In genomic region chr22:31626427-31627150, GRCh38 we compare ENCODE assay signal across 8 cellular contexts. TPM values are rescaled to one million over a fixed set of nuclear protein-coding genes. Genes with fewer than 3 reads are reported as not detected.
DNase-seq lines count a peak whose midpoint lies in the region; ATAC-seq and TF ChIP-seq lines count a peak whose summit lies in the region.

No MANE protein-coding gene starts in this region.

- H3K27me3 ChIP-seq in right cardiac atrium (ENCODE audit: control insufficient read depth, insufficient read depth) = no peaks in the 10 kb centered on the region

- H3K27ac ChIP-seq in right cardiac atrium (ENCODE audit: low read length) = peak overlapping the region; percentile 28

- H3K4me3 ChIP-seq in right cardiac atrium (ENCODE audit: low read length) = no peak overlapping the region

- no peaks in the 10 kb centered on the region for H3K27me3 Mint-ChIP-seq in activated T-helper 17 cell treated with anti-CD3 and anti-CD28 coated beads, Interleukin-2, amount 50 U/mL, for 72 hours

- no peak for TF ChIP-seq CTCF in GM10248 (IDR thresholded peaks at IDR 0.05; ENCODE audit: control extremely low read depth, extremely low read depth, low read depth, missing control alignments)

- no peak overlapping the region for H3K4me3 Mint-ChIP-seq in activated T-helper 17 cell treated with anti-CD3 and anti-CD28 coated beads, Interleukin-2, amount 50 U/mL, for 72 hours
- no peak overlapping the region for H3K4me3 Mint-ChIP-seq in stimulated activated effector memory CD8-positive, alpha-beta T cell treated with anti-CD3 and anti-CD28 coated beads, Interleukin-12 subunit alpha, Interleukin-12 subunit beta, amount 100 ng/mL, for 72 hours

- H3K27ac Mint-ChIP-seq in activated T-helper 17 cell treated with anti-CD3 and anti-CD28 coated beads, Interleukin-2, amount 50 U/mL, for 72 hours = peak overlapping the region; percentile 85
- peak overlapping the region; percentile 89 for H3K27ac Mint-ChIP-seq in stimulated activated effector memory CD8-positive, alpha-beta T cell treated with anti-CD3 and anti-CD28 coated beads, Interleukin-12 subunit alpha, Interleukin-12 subunit beta, amount 100 ng/mL, for 72 hours

- POLR2A ChIA-PET in GM10248 (lab: Yijun Ruan, JAX) = no interaction called here

- peaks cover 22% of the 10 kb centered on the region for H3K4me1 ChIP-seq in right cardiac atrium (ENCODE audit: control insufficient read depth, insufficient read depth, low read length)

- H3K9me3 Mint-ChIP-seq in activated T-helper 17 cell treated with anti-CD3 and anti-CD28 coated beads, Interleukin-2, amount 50 U/mL, for 72 hours = no peaks in the 10 kb centered on the region
- H3K9me3 Mint-ChIP-seq in stimulated activated effector memory CD8-positive, alpha-beta T cell treated with anti-CD3 and anti-CD28 coated beads, Interleukin-12 subunit alpha, Interleukin-12 subunit beta, amount 100 ng/mL, for 72 hours = no peaks in the 10 kb centered on the region

- intact Hi-C loops in right cardiac atrium (cut with DNase I) = no loop called here

- peak; percentile 30 for DNase-seq in NCI-H2196 (lab: John Stamatoyannopoulos, UW; ENCODE audit: unreplicated experiment)
- no peak for DNase-seq in NCI-H2196 treated with DMSO at 0.1 percent for 48 hours (lab: John Stamatoyannopoulos, UW; ENCODE audit: unreplicated experiment)
- DNase-seq in right cardiac atrium = peak; percentile 74 to 83 (median 79)
- no peak for DNase-seq in stimulated activated effector memory CD8-positive, alpha-beta T cell treated with anti-CD3 and anti-CD28 coated beads, Interleukin-12 subunit alpha, Interleukin-12 subunit beta, amount 100 ng/mL, for 72 hours (ENCODE audit: low spot score in 2 of 2)
- no peak for DNase-seq in GM10248 (ENCODE audit: extremely low spot score)
- DNase-seq in EL = no peak

- CTCF ChIA-PET in GM10248 (lab: Yijun Ruan, JAX) = interaction anchor here (1.0 to 1.4 kb wide), 2 partner anchors 9 to 11 kb away, joined by 3 read pairs; no protein-coding TSS in a partner anchor

- no peak for ATAC-seq in activated T-helper 17 cell treated with anti-CD3 and anti-CD28 coated beads, Interleukin-2, amount 50 U/mL, for 72 hours (replicated peaks)
- ATAC-seq in right cardiac atrium (peak; percentile 14 to 20), HG03280 (IDR thresholded peaks at IDR 0.05; ENCODE audit: unreplicated experiment) (no peak)
- ATAC-seq in stimulated activated effector memory CD8-positive, alpha-beta T cell treated with anti-CD3 and anti-CD28 coated beads, Interleukin-12 subunit alpha, Interleukin-12 subunit beta, amount 100 ng/mL, for 72 hours = no peak

- H3K36me3 Mint-ChIP-seq in activated T-helper 17 cell treated with anti-CD3 and anti-CD28 coated beads, Interleukin-2, amount 50 U/mL, for 72 hours (ENCODE audit: low read depth) = peaks cover 33% of the 10 kb centered on the region
- peaks cover 85% of the 10 kb centered on the region for H3K36me3 Mint-ChIP-seq in stimulated activated effector memory CD8-positive, alpha-beta T cell treated with anti-CD3 and anti-CD28 coated beads, Interleukin-12 subunit alpha, Interleukin-12 subunit beta, amount 100 ng/mL, for 72 hours

- WGBS in right cardiac atrium = 79% methylated on average over 15 of the region's 15 CpGs

- peaks cover 29% of the 10 kb centered on the region for H3K4me1 Mint-ChIP-seq in activated T-helper 17 cell treated with anti-CD3 and anti-CD28 coated beads, Interleukin-2, amount 50 U/mL, for 72 hours
- H3K4me1 Mint-ChIP-seq in stimulated activated effector memory CD8-positive, alpha-beta T cell treated with anti-CD3 and anti-CD28 coated beads, Interleukin-12 subunit alpha, Interleukin-12 subunit beta, amount 100 ng/mL, for 72 hours = peaks cover 58% of the 10 kb centered on the region

- H3K9me3 ChIP-seq in right cardiac atrium (ENCODE audit: control insufficient read depth, low read length) = no peaks in the 10 kb centered on the region

RNA-seq across cellular contexts. Expression of gene PISD, which starts 35.4 kb away (rescaled TPM):
- total RNA-seq in activated T-helper 17 cell treated with anti-CD3 and anti-CD28 coated beads, Interleukin-2, amount 50 U/mL, for 72 hours = 10 to 100 TPM; 41.1 to 44.1 TPM
- total RNA-seq in right cardiac atrium = 10 to 100 TPM; 18.6 to 33.5 (median 19.7) TPM
- 11.1 TPM for polyA plus RNA-seq in right cardiac atrium

Comparison
In these comparisons a context has a peak if more than half of its experiments do, and no peak if none do; other contexts are left out.
1. DNase-seq: peak in NCI-H2196 (single experiment) and right cardiac atrium (3 of 3); none in NCI-H2196 treated with DMSO at 0.1 percent for 48 hours (single experiment), stimulated activated effector memory CD8-positive, alpha-beta T cell treated with anti-CD3 and anti-CD28 coated beads, Interleukin-12 subunit alpha, Interleukin-12 subunit beta, amount 100 ng/mL, for 72 hours (0 of 2), GM10248 (single experiment) and EL (single experiment).
2. ATAC-seq: peak in right cardiac atrium (2 of 2); none in activated T-helper 17 cell treated with anti-CD3 and anti-CD28 coated beads, Interleukin-2, amount 50 U/mL, for 72 hours (single experiment), stimulated activated effector memory CD8-positive, alpha-beta T cell treated with anti-CD3 and anti-CD28 coated beads, Interleukin-12 subunit alpha, Interleukin-12 subunit beta, amount 100 ng/mL, for 72 hours (single experiment) and HG03280 (single experiment).